ENCODE assay signal across 38 cellular contexts in genomic region chr4:25674386-25674785, GRCh38. TPM values are rescaled to one million over a fixed set of nuclear protein-coding genes. Genes with fewer than 3 reads are reported as not detected.
"Had no signal": no experiment of that assay in that cellular context is flagged by ENCODE, and none has a peak within 500 bp of the region (broad histone marks: within the 10 kb centered on the region; RNA-seq: fewer than 3 reads in every experiment).

No MANE protein-coding gene starts in this region.

- H3K36me3 ChIP-seq: MG63 had no signal

- H3K4me3 ChIP-seq: MG63 had no signal

- DNase-seq: Karpas-422, Kasumi-1, MG63, MM.1S, MV-4-11, NCI-H1048, NCI-H1092, NCI-H1092 treated with DMSO at 0.1 percent for 48 hours, NCI-H1105, NCI-H1105 treated with DMSO at 0.1 percent for 48 hours, NCI-H1417, NCI-H1417 treated with DMSO at 0.1 percent for 48 hours, NCI-H1436, NCI-H1436 treated with DMSO at 0.1 percent for 48 hours, NCI-H146, NCI-H1694, NCI-H1694 treated with DMSO at 0.1 percent for 48 hours, NCI-H187, NCI-H187 treated with DMSO at 0.1 percent for 48 hours, NCI-H1930, NCI-H2029, NCI-H2029 treated with DMSO at 0.1 percent for 48 hours, NCI-H2081, NCI-H2081 treated with DMSO at 0.1 percent for 48 hours, NCI-H2107, NCI-H2171, NCI-H2171 treated with DMSO at 0.1 percent for 48 hours, NCI-H2227 treated with DMSO at 0.1 percent for 48 hours, NCI-H226, NCI-H345, NCI-H446, NCI-H446 treated with DMSO at 0.1 percent for 48 hours, NCI-H510A, NCI-H510A treated with DMSO at 0.1 percent for 48 hours had no signal

- H3K27me3 ChIP-seq: MG63 had no signal

RNA-seq across cellular contexts. Expression of gene SLC34A2, which starts 18.7 kb away (rescaled TPM):
- total RNA-seq: LHCN-M2, M059J, MCF 10A, NCI-H460 had no signal
